ENCODE assay signal across 8 cellular contexts in genomic region chr17:44919885-44920564, GRCh38. TPM values are rescaled to one million over a fixed set of nuclear protein-coding genes. Genes with fewer than 3 reads are reported as not detected.
DNase-seq lines count a peak whose midpoint lies in the region; ATAC-seq and TF ChIP-seq lines count a peak whose summit lies in the region.

No MANE protein-coding gene starts in this region.

- no peak overlapping the region for H3K4me3 Mint-ChIP-seq in WTC11

- peaks cover 20% of the 10 kb centered on the region for H3K4me1 Mint-ChIP-seq in WTC11

- POLR2A ChIA-PET in WTC11 (lab: Charles Lee) = interaction anchor here (0.8 to 1.0 kb wide), 3 partner anchors 9 to 98 kb away, joined by 3 to 4 read pairs (median 4); no protein-coding TSS in a partner anchor

- no peaks in the 10 kb centered on the region for H3K36me3 Mint-ChIP-seq in WTC11

- H3K27ac Mint-ChIP-seq in WTC11 = peak overlapping the region; percentile 32; the same call in 1 of the 2 replicates

- DNase-seq in GDM1 (lab: John Stamatoyannopoulos, UW) = peak; percentile 41
- peak; percentile 69 for DNase-seq in NCI-H2196 treated with DMSO at 0.1 percent for 48 hours (lab: John Stamatoyannopoulos, UW; ENCODE audit: unreplicated experiment)
- peak; percentile 81 for DNase-seq in WTC11 (ENCODE audit: low spot score)
- peak in 53 of 61 donors; percentile 20 to 85 (median 54) for DNase-seq in caudate nucleus (lab: John Stamatoyannopoulos, UW)
- no peak for DNase-seq in kidney epithelial cell (ENCODE audit: low read depth)
- DNase-seq in stimulated activated CD4-positive, alpha-beta T cell treated with anti-CD3 and anti-CD28 coated beads, Interleukin-1b, Interleukin-23, amount 100 ng/mL, for 1 hour (ENCODE audit: low read depth in 2 of 2) = peak; percentile 22 to 23
- DNase-seq in KG1 (lab: John Stamatoyannopoulos, UW) = no peak

- no peak overlapping the region for H3K4me3 ChIP-seq in kidney epithelial cell (ENCODE audit: low read depth, low read length)

- H3K9me3 Mint-ChIP-seq in WTC11 = no peaks in the 10 kb centered on the region

- H3K36me3 ChIP-seq in kidney epithelial cell (ENCODE audit: control insufficient read depth, insufficient read depth, low read length) = no peaks in the 10 kb centered on the region

- peak overlapping the region; percentile 49 for H3K27ac ChIP-seq in caudate nucleus (ENCODE audit: low read depth, low read length)

- CTCF ChIA-PET in WTC11 (lab: Charles Lee) = interaction anchor here (0.5 to 7.1 kb wide), 58 partner anchors 9 to 698 kb away, joined by 3 to 177 read pairs (median 6); partner anchors contain the start of genes ACBD4, C1QL1, EFTUD2 and KIF18B

- ATAC-seq in HG02642 (IDR thresholded peaks at IDR 0.05; ENCODE audit: poor library complexity, unreplicated experiment) (peak; percentile 67), WTC11 (peak; percentile 84)

- H3K27me3 ChIP-seq in kidney epithelial cell (ENCODE audit: control insufficient read depth, insufficient read depth, low read length) = peaks cover 20% of the 10 kb centered on the region

- peaks cover under 1% of the 10 kb centered on the region; the same call in 1 of the 2 replicates for H3K27me3 Mint-ChIP-seq in WTC11 (ENCODE audit: low read depth)

- no peak; the same call in 1 of the 2 replicates for TF ChIP-seq CTCF in WTC11 (IDR thresholded peaks at IDR 0.05)
- TF ChIP-seq CTCF in kidney epithelial cell (IDR thresholded peaks at IDR 0.05; ENCODE audit: insufficient read depth, low read length, poor library complexity, severe bottlenecking) = peak; percentile 85

TF ChIP-seq in WTC11, 78 proteins besides CTCF, POLR2A, EP300 and RAD21:
- TF ChIP-seq GTF2I (CRISPR knock-in tag; conservative IDR thresholded peaks at IDR 0.05) = 0 out of 2 replicates have a peak, but pooled peaks have one; percentile 26
- no peak for TF ChIP-seq NR1H2 (CRISPR knock-in tag; IDR thresholded peaks at IDR 0.05)

RNA-seq across cellular contexts. Expression of gene GFAP, which starts 4.7 kb away (rescaled TPM):
- total RNA-seq in WTC11 (2021) = 1.5 to 2.2 TPM (median 1.6 TPM) in 3 replicates
- not detected in 2 replicates for total RNA-seq in kidney epithelial cell

RNA-seq across cellular contexts. Expression of gene EFTUD2, which starts 20.8 kb away (rescaled TPM):
- total RNA-seq in WTC11 (2021) (128 to 162 TPM (median 148 TPM) in 3 replicates), kidney epithelial cell (98.4 and 103 TPM in 2 replicates)

RNA-seq across cellular contexts. Expression of gene KIF18B, which starts 27.5 kb away (rescaled TPM):
- 62.2 to 82.2 TPM (median 66.3 TPM) in 3 replicates for total RNA-seq in WTC11 (2021)
- 1.4 and 2.8 TPM in 2 replicates for total RNA-seq in kidney epithelial cell

RNA-seq across cellular contexts. Expression of gene C1QL1, which starts 48.1 kb away (rescaled TPM):
- total RNA-seq in WTC11 (2021) (13.4 to 16.8 TPM (median 15.6 TPM) in 3 replicates), kidney epithelial cell (0.08 TPM in 1 of 2 replicates, not detected in the other)

Comparison
In these comparisons a context has a peak if more than half of its experiments do, and no peak if none do; other contexts are left out.
1. DNase-seq: peak in GDM1 (single experiment), NCI-H2196 treated with DMSO at 0.1 percent for 48 hours (single experiment), WTC11 (single experiment), caudate nucleus (53 of 61) and stimulated activated CD4-positive, alpha-beta T cell treated with anti-CD3 and anti-CD28 coated beads, Interleukin-1b, Interleukin-23, amount 100 ng/mL, for 1 hour (2 of 2); none in kidney epithelial cell (single experiment) and KG1 (single experiment).
2. RNA of gene KIF18B, which starts 27.5 kb away (total RNA-seq): 62.2 to 82.2 TPM in WTC11; 1.4 to 2.8 TPM in kidney epithelial cell; every median in the first group is over 10 times any median in the second.